ENCODE assay signal across 21 cellular contexts in the genomic region with DNA sequence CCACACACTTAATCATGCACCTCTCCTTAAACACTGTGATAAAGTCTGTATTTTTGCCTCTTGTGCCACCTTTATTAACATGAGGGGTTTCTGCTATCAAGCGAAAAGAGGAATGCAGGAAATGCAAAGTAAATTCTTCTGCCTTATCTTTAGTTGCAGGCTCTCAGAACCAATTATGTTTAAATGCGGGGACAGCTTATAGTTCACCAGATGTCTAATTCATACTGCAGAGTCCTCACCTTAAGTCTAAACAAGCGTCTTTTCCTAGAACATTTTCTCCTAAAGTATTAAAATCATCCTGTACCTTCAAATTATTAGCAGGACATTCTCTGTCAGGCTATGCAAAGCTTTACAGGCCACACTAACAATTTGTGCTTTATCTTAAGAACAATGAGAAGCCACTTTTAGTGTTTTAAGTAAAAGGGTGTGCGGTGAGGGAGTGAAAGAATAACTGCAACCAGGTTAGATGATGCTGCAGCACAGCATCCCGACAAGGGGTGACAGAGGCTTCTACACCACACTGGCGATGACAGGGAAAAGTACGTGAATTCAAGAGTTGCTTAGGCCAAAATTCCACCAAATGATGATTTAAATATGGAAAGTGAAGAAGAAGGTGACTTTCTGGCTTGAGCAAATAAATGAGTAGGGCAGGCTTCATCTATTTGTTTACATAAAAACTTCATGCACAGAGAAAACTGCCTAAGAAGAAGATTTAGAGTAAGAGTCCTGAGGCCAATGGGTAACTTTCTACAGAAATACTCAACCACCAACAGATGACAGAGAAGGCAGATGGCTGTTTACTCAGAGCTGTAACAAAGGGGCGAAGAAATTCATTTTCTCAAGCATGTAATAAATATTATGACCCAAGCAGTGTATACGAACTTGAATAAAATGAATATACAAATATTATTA. TPM values are rescaled to one million over a fixed set of nuclear protein-coding genes. Genes with fewer than 3 reads are reported as not detected.
DNase-seq lines count a peak whose midpoint lies in the region; FAIRE-seq and TF ChIP-seq lines count a peak whose summit lies in the region.
"Had no signal": no experiment of that assay in that cellular context is flagged by ENCODE, and none has a peak within 500 bp of the region (broad histone marks: within the 10 kb centered on the region; RNA-seq: fewer than 3 reads in every experiment).

No MANE protein-coding gene starts in this region.

- no peak overlapping the region for H3K4me3 Mint-ChIP-seq in activated T-helper 1 cell treated with anti-CD3 and anti-CD28 coated beads, Interleukin-12 subunit alpha, Interleukin-12 subunit beta, Interleukin-2, Interleukin-4 antibody, amounts not matched to agents 30 ng/mL and 10 ng/mL and 1 ng/mL, durations not matched to agents 14 hours and 24 hours and 36 hours
- H3K4me3 Mint-ChIP-seq in nephron, result no peak overlapping the region
- H3K4me3 Mint-ChIP-seq: naive B cell had no signal

- no peaks in the 10 kb centered on the region for H3K4me1 ChIP-seq in effector memory CD4-positive, alpha-beta T cell (ENCODE audit: control insufficient read depth, insufficient read depth, low read length, poor library complexity, severe bottlenecking)
- H3K4me1 ChIP-seq: prostate gland, vagina had no signal

- no peak overlapping the region for H3K27ac ChIP-seq in effector memory CD4-positive, alpha-beta T cell (ENCODE audit: insufficient read depth, low read length, poor library complexity, severe bottlenecking)
- H3K27ac ChIP-seq: prostate gland, vagina had no signal

- H3K4me1 Mint-ChIP-seq in activated T-helper 1 cell treated with anti-CD3 and anti-CD28 coated beads, Interleukin-12 subunit alpha, Interleukin-12 subunit beta, Interleukin-2, Interleukin-4 antibody, amounts not matched to agents 30 ng/mL and 10 ng/mL and 1 ng/mL, durations not matched to agents 14 hours and 24 hours and 36 hours (ENCODE audit: low read depth), result peaks cover 66% of the 10 kb centered on the region
- H3K4me1 Mint-ChIP-seq in nephron, result peaks cover 31% of the 10 kb centered on the region

- H3K9me3 Mint-ChIP-seq in activated T-helper 1 cell treated with anti-CD3 and anti-CD28 coated beads, Interleukin-12 subunit alpha, Interleukin-12 subunit beta, Interleukin-2, Interleukin-4 antibody, amounts not matched to agents 30 ng/mL and 10 ng/mL and 1 ng/mL, durations not matched to agents 14 hours and 24 hours and 36 hours, result no peaks in the 10 kb centered on the region
- H3K9me3 Mint-ChIP-seq in nephron, result no peaks in the 10 kb centered on the region
- H3K9me3 Mint-ChIP-seq: naive B cell had no signal

- TF ChIP-seq CTCF in nephron (IDR thresholded peaks at IDR 0.05; ENCODE audit: unreplicated experiment in 3 of 3), result no peak

- no peaks in the 10 kb centered on the region for H3K27me3 ChIP-seq in effector memory CD4-positive, alpha-beta T cell (replicated peaks; ENCODE audit: control insufficient read depth, insufficient read depth, low read length, poor library complexity, severe bottlenecking)
- H3K27me3 ChIP-seq: vagina had no signal

- no peaks in the 10 kb centered on the region for H3K36me3 ChIP-seq in effector memory CD4-positive, alpha-beta T cell (ENCODE audit: control insufficient read depth, insufficient read depth, low read length)
- H3K36me3 ChIP-seq: prostate gland, vagina had no signal

- H3K4me3 ChIP-seq in effector memory CD4-positive, alpha-beta T cell (ENCODE audit: insufficient read depth, low read depth, low read length, poor library complexity, severe bottlenecking), result no peak overlapping the region
- H3K4me3 ChIP-seq: lung, prostate gland, smooth muscle cell, vagina had no signal

- TF ChIP-seq POLR2A in GM12892 (IDR thresholded peaks at IDR 0.05; ENCODE audit: low read depth, low read length), result no peak

- H3K27ac Mint-ChIP-seq in activated T-helper 1 cell treated with anti-CD3 and anti-CD28 coated beads, Interleukin-12 subunit alpha, Interleukin-12 subunit beta, Interleukin-2, Interleukin-4 antibody, amounts not matched to agents 30 ng/mL and 10 ng/mL and 1 ng/mL, durations not matched to agents 14 hours and 24 hours and 36 hours, result peak overlapping the region; percentile 37
- peak overlapping the region; percentile 11 to 39 (median 31) for H3K27ac Mint-ChIP-seq in nephron

- no peaks in the 10 kb centered on the region for H3K9me3 ChIP-seq in effector memory CD4-positive, alpha-beta T cell (ENCODE audit: control insufficient read depth, low read length)
- H3K9me3 ChIP-seq: prostate gland, vagina had no signal

- H3K27me3 Mint-ChIP-seq in activated T-helper 1 cell treated with anti-CD3 and anti-CD28 coated beads, Interleukin-12 subunit alpha, Interleukin-12 subunit beta, Interleukin-2, Interleukin-4 antibody, amounts not matched to agents 30 ng/mL and 10 ng/mL and 1 ng/mL, durations not matched to agents 14 hours and 24 hours and 36 hours (ENCODE audit: insufficient read depth), result no peaks in the 10 kb centered on the region
- H3K27me3 Mint-ChIP-seq in nephron (ENCODE audit: low read depth), result no peaks in the 10 kb centered on the region
- H3K27me3 Mint-ChIP-seq: naive B cell had no signal

- peak; percentile 66 for FAIRE-seq in GM12892 (lab: Jason Lieb, UNC)
- FAIRE-seq: islet of Langerhans had no signal

- intact Hi-C loops in activated T-helper 1 cell treated with anti-CD3 and anti-CD28 coated beads, Interleukin-12 subunit alpha, Interleukin-12 subunit beta, Interleukin-2, Interleukin-4 antibody, amounts not matched to agents 30 ng/mL and 10 ng/mL and 1 ng/mL, durations not matched to agents 14 hours and 24 hours and 36 hours (cut with micrococcal nuclease), result no loop called here

- DNase-seq in GM12892 (ENCODE audit: insufficient read length), result no peak
- peak; percentile 21 to 29 for DNase-seq in NCI-H524 (lab: John Stamatoyannopoulos, UW)
- DNase-seq in activated T-helper 1 cell treated with anti-CD3 and anti-CD28 coated beads, Interleukin-12 subunit alpha, Interleukin-12 subunit beta, Interleukin-2, Interleukin-4 antibody, amounts not matched to agents 30 ng/mL and 10 ng/mL and 1 ng/mL, durations not matched to agents 14 hours and 24 hours and 36 hours (ENCODE audit: low spot score), result no peak
- DNase-seq in NCI-H1105 (lab: John Stamatoyannopoulos, UW), result no peak
- DNase-seq in effector memory CD4-positive, alpha-beta T cell, result no peak
- DNase-seq in KG1 (lab: John Stamatoyannopoulos, UW), result no peak
- DNase-seq: activated CD4-positive, CD25-positive, alpha-beta regulatory T cell treated with anti-CD3 and anti-CD28 coated beads, Interleukin-2, amount 50 U/mL, for 72 hours; activated gamma-delta T cell treated with Interleukin-2 at 50 U/mL for 16 hours; amniotic stem cell; central memory CD4-positive, alpha-beta T cell; effector CD8-positive, alpha-beta T cell; naive B cell; NCI-H146; NCI-H446 treated with DMSO at 0.1 percent for 48 hours; SIG-M5 had no signal

- H3K36me3 Mint-ChIP-seq in activated T-helper 1 cell treated with anti-CD3 and anti-CD28 coated beads, Interleukin-12 subunit alpha, Interleukin-12 subunit beta, Interleukin-2, Interleukin-4 antibody, amounts not matched to agents 30 ng/mL and 10 ng/mL and 1 ng/mL, durations not matched to agents 14 hours and 24 hours and 36 hours (ENCODE audit: low read depth), result peaks cover 7% of the 10 kb centered on the region
- H3K36me3 Mint-ChIP-seq in nephron (ENCODE audit: low read depth), result peaks cover 5% of the 10 kb centered on the region
- H3K36me3 Mint-ChIP-seq: naive B cell had no signal

RNA-seq across cellular contexts. Expression of gene EZH2, which starts 36.0 kb away (rescaled TPM):
- 49.0 TPM for polyA plus RNA-seq in GM12892 (2012; ENCODE audit: missing spikeins)
- 97.5 and 101 TPM in 2 replicates for total RNA-seq in activated T-helper 1 cell treated with anti-CD3 and anti-CD28 coated beads, Interleukin-12 subunit alpha, Interleukin-12 subunit beta, Interleukin-2, Interleukin-4 antibody, amounts not matched to agents 30 ng/mL and 10 ng/mL and 1 ng/mL, durations not matched to agents 14 hours and 24 hours and 36 hours

Comparison
In these comparisons a context has a peak if more than half of its experiments do, and no peak if none do; other contexts are left out.
1. DNase-seq: peak in NCI-H524 (2 of 2); none in GM12892 (single experiment), activated T-helper 1 cell treated with anti-CD3 and anti-CD28 coated beads, Interleukin-12 subunit alpha, Interleukin-12 subunit beta, Interleukin-2, Interleukin-4 antibody, amounts not matched to agents 30 ng/mL and 10 ng/mL and 1 ng/mL, durations not matched to agents 14 hours and 24 hours and 36 hours (single experiment), NCI-H1105 (single experiment), effector memory CD4-positive, alpha-beta T cell (0 of 3) and KG1 (single experiment).